In the genomic region with DNA sequence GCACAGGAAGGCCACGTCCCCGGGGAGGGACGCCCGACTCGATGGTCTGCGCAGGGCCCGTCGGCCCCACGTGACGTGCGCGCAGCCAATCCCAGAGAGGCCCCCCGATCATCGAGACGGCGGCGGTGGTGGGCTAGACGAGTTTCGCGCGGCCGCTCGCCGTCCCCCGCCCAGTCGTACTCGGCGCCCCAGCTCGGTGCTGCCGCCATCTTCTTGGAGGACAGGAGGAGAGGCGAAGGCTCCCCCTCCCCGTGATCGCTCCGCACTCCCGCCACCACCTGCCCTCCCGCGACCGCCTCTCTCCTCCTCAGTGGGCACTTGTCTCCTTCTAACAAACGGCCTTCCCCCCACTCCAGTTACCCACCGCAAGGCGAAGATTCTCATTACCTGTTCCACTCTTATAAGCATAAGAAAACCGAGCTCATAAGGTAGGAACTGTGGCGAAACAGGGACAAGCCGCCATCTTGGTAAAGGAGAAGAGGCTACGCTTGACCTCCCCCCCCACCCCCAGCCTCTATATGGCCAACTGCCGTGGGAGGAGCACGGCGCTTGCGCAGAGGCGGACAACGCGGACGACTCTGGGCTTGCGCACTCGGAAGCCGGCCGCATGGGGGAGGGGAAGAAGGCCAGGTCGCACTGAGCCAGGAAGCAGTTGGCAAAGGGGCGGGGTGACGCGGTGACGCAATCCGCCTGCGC, we compare ENCODE assay signal across 1 cellular context.
A peak's percentile ranks its signal among the peaks of the same experiment; 100 is the strongest.
TF ChIP-seq lines count a peak whose summit lies in the region.

A gene with protein sequence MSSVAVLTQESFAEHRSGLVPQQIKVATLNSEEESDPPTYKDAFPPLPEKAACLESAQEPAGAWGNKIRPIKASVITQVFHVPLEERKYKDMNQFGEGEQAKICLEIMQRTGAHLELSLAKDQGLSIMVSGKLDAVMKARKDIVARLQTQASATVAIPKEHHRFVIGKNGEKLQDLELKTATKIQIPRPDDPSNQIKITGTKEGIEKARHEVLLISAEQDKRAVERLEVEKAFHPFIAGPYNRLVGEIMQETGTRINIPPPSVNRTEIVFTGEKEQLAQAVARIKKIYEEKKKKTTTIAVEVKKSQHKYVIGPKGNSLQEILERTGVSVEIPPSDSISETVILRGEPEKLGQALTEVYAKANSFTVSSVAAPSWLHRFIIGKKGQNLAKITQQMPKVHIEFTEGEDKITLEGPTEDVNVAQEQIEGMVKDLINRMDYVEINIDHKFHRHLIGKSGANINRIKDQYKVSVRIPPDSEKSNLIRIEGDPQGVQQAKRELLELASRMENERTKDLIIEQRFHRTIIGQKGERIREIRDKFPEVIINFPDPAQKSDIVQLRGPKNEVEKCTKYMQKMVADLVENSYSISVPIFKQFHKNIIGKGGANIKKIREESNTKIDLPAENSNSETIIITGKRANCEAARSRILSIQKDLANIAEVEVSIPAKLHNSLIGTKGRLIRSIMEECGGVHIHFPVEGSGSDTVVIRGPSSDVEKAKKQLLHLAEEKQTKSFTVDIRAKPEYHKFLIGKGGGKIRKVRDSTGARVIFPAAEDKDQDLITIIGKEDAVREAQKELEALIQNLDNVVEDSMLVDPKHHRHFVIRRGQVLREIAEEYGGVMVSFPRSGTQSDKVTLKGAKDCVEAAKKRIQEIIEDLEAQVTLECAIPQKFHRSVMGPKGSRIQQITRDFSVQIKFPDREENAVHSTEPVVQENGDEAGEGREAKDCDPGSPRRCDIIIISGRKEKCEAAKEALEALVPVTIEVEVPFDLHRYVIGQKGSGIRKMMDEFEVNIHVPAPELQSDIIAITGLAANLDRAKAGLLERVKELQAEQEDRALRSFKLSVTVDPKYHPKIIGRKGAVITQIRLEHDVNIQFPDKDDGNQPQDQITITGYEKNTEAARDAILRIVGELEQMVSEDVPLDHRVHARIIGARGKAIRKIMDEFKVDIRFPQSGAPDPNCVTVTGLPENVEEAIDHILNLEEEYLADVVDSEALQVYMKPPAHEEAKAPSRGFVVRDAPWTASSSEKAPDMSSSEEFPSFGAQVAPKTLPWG (N-terminal part only) (minus strand): TSS at position 490 of the 696 bp plus-strand sequence. CDS start 48,803 bp downstream, outside the sequence.

TF ChIP-seq in GM12878, 131 proteins besides CTCF, POLR2A, EP300 and RAD21 (continued from another document and continues in another):
- TF ChIP-seq SRF (IDR thresholded peaks at IDR 0.05; ENCODE audit: low read depth in 2 of 2, low read length in 2 of 2) (peak; percentile 74 to 93), ZNF622 (IDR thresholded peaks at IDR 0.05) (no peak), EGR1 (IDR thresholded peaks at IDR 0.05; ENCODE audit: borderline replicate concordance in 1 of 2, low read depth in 2 of 2, low read length in 2 of 2) (peak; percentile 59 to 62; a peak in 2 of 3 replicates), ATF7 (IDR thresholded peaks at IDR 0.05; ENCODE audit: low read depth) (peak; percentile 63), PAX5 (IDR thresholded peaks at IDR 0.05; ENCODE audit: borderline replicate concordance, low read depth, low read length) (peak; percentile 98), ASH2L (IDR thresholded peaks at IDR 0.05; ENCODE audit: borderline replicate concordance, low read depth) (no peak), SREBF2 (IDR thresholded peaks at IDR 0.05; ENCODE audit: low read length) (no peak), CBX5 (IDR thresholded peaks at IDR 0.05; ENCODE audit: low read depth) (no peak), YBX1 (IDR thresholded peaks at IDR 0.05) (no peak), ZNF207 (IDR thresholded peaks at IDR 0.05; ENCODE audit: borderline replicate concordance) (peak; percentile 72), TCF7 (IDR thresholded peaks at IDR 0.05; ENCODE audit: borderline replicate concordance) (no peak), NR2F1 (conservative IDR thresholded peaks at IDR 0.05) (peak; percentile 99), MEF2B (IDR thresholded peaks at IDR 0.05; ENCODE audit: partially characterized antibody, poor library complexity, severe bottlenecking) (peak; percentile 74), MTA2 (IDR thresholded peaks at IDR 0.05; ENCODE audit: low read depth) (peak; percentile 11; the same call in 1 of the 2 replicates), CBFB (IDR thresholded peaks at IDR 0.05; ENCODE audit: low read depth) (peak; percentile 64; the same call in 1 of the 2 replicates), ZSCAN29 (IDR thresholded peaks at IDR 0.05) (no peak), IRF4 (IDR thresholded peaks at IDR 0.05; ENCODE audit: low read depth, low read length) (0 out of 2 replicates have a peak, but pooled peaks have one; percentile 39), BHLHE40 (IDR thresholded peaks at IDR 0.05; ENCODE audit: borderline replicate concordance in 1 of 2, low read depth in 2 of 2, low read length in 1 of 2) (peak in 1 of 2 experiments; percentile 81; a peak in 2 of 4 replicates), CHD1 (IDR thresholded peaks at IDR 0.05; ENCODE audit: low read depth, low read length) (peak; percentile 95), MYB (IDR thresholded peaks at IDR 0.05; ENCODE audit: borderline replicate concordance, low read depth, low read length) (peak; percentile 63; the same call in 1 of the 2 replicates), RAD51 (IDR thresholded peaks at IDR 0.05) (peak; percentile 86)
- TF ChIP-seq, protein P1, sequence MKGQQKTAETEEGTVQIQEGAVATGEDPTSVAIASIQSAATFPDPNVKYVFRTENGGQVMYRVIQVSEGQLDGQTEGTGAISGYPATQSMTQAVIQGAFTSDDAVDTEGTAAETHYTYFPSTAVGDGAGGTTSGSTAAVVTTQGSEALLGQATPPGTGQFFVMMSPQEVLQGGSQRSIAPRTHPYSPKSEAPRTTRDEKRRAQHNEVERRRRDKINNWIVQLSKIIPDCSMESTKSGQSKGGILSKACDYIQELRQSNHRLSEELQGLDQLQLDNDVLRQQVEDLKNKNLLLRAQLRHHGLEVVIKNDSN (IDR thresholded peaks at IDR 0.05; ENCODE audit: borderline replicate concordance, extremely low read length, insufficient read depth, low read depth, low read length), result peak; percentile 98
- TF ChIP-seq, protein P2, sequence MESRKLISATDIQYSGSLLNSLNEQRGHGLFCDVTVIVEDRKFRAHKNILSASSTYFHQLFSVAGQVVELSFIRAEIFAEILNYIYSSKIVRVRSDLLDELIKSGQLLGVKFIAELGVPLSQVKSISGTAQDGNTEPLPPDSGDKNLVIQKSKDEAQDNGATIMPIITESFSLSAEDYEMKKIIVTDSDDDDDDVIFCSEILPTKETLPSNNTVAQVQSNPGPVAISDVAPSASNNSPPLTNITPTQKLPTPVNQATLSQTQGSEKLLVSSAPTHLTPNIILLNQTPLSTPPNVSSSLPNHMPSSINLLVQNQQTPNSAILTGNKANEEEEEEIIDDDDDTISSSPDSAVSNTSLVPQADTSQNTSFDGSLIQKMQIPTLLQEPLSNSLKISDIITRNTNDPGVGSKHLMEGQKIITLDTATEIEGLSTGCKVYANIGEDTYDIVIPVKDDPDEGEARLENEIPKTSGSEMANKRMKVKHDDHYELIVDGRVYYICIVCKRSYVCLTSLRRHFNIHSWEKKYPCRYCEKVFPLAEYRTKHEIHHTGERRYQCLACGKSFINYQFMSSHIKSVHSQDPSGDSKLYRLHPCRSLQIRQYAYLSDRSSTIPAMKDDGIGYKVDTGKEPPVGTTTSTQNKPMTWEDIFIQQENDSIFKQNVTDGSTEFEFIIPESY (IDR thresholded peaks at IDR 0.05), result peak; percentile 72
- TF ChIP-seq, protein P3, sequence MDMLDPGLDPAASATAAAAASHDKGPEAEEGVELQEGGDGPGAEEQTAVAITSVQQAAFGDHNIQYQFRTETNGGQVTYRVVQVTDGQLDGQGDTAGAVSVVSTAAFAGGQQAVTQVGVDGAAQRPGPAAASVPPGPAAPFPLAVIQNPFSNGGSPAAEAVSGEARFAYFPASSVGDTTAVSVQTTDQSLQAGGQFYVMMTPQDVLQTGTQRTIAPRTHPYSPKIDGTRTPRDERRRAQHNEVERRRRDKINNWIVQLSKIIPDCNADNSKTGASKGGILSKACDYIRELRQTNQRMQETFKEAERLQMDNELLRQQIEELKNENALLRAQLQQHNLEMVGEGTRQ (IDR thresholded peaks at IDR 0.05; ENCODE audit: borderline replicate concordance, low read depth, low read length), result peak; percentile 92
- TF ChIP-seq, protein P4, sequence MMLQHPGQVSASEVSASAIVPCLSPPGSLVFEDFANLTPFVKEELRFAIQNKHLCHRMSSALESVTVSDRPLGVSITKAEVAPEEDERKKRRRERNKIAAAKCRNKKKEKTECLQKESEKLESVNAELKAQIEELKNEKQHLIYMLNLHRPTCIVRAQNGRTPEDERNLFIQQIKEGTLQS (IDR thresholded peaks at IDR 0.05; ENCODE audit: borderline replicate concordance, extremely low read depth, low read depth, low read length), result peak; percentile 82; the same call in 1 of the 2 replicates
- TF ChIP-seq, protein P5, sequence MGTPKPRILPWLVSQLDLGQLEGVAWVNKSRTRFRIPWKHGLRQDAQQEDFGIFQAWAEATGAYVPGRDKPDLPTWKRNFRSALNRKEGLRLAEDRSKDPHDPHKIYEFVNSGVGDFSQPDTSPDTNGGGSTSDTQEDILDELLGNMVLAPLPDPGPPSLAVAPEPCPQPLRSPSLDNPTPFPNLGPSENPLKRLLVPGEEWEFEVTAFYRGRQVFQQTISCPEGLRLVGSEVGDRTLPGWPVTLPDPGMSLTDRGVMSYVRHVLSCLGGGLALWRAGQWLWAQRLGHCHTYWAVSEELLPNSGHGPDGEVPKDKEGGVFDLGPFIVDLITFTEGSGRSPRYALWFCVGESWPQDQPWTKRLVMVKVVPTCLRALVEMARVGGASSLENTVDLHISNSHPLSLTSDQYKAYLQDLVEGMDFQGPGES (IDR thresholded peaks at IDR 0.05), result no peak
- TF ChIP-seq, protein P6, sequence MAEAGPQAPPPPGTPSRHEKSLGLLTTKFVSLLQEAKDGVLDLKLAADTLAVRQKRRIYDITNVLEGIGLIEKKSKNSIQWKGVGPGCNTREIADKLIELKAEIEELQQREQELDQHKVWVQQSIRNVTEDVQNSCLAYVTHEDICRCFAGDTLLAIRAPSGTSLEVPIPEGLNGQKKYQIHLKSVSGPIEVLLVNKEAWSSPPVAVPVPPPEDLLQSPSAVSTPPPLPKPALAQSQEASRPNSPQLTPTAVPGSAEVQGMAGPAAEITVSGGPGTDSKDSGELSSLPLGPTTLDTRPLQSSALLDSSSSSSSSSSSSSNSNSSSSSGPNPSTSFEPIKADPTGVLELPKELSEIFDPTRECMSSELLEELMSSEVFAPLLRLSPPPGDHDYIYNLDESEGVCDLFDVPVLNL (IDR thresholded peaks at IDR 0.05; ENCODE audit: low read depth, low read length), result peak; percentile 32; the same call in 1 of the 2 replicates
- TF ChIP-seq, protein P7, sequence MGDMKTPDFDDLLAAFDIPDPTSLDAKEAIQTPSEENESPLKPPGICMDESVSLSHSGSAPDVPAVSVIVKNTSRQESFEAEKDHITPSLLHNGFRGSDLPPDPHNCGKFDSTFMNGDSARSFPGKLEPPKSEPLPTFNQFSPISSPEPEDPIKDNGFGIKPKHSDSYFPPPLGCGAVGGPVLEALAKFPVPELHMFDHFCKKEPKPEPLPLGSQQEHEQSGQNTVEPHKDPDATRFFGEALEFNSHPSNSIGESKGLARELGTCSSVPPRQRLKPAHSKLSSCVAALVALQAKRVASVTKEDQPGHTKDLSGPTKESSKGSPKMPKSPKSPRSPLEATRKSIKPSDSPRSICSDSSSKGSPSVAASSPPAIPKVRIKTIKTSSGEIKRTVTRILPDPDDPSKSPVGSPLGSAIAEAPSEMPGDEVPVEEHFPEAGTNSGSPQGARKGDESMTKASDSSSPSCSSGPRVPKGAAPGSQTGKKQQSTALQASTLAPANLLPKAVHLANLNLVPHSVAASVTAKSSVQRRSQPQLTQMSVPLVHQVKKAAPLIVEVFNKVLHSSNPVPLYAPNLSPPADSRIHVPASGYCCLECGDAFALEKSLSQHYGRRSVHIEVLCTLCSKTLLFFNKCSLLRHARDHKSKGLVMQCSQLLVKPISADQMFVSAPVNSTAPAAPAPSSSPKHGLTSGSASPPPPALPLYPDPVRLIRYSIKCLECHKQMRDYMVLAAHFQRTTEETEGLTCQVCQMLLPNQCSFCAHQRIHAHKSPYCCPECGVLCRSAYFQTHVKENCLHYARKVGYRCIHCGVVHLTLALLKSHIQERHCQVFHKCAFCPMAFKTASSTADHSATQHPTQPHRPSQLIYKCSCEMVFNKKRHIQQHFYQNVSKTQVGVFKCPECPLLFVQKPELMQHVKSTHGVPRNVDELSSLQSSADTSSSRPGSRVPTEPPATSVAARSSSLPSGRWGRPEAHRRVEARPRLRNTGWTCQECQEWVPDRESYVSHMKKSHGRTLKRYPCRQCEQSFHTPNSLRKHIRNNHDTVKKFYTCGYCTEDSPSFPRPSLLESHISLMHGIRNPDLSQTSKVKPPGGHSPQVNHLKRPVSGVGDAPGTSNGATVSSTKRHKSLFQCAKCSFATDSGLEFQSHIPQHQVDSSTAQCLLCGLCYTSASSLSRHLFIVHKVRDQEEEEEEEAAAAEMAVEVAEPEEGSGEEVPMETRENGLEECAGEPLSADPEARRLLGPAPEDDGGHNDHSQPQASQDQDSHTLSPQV (IDR thresholded peaks at IDR 0.05), result no peak
- TF ChIP-seq, protein P8, sequence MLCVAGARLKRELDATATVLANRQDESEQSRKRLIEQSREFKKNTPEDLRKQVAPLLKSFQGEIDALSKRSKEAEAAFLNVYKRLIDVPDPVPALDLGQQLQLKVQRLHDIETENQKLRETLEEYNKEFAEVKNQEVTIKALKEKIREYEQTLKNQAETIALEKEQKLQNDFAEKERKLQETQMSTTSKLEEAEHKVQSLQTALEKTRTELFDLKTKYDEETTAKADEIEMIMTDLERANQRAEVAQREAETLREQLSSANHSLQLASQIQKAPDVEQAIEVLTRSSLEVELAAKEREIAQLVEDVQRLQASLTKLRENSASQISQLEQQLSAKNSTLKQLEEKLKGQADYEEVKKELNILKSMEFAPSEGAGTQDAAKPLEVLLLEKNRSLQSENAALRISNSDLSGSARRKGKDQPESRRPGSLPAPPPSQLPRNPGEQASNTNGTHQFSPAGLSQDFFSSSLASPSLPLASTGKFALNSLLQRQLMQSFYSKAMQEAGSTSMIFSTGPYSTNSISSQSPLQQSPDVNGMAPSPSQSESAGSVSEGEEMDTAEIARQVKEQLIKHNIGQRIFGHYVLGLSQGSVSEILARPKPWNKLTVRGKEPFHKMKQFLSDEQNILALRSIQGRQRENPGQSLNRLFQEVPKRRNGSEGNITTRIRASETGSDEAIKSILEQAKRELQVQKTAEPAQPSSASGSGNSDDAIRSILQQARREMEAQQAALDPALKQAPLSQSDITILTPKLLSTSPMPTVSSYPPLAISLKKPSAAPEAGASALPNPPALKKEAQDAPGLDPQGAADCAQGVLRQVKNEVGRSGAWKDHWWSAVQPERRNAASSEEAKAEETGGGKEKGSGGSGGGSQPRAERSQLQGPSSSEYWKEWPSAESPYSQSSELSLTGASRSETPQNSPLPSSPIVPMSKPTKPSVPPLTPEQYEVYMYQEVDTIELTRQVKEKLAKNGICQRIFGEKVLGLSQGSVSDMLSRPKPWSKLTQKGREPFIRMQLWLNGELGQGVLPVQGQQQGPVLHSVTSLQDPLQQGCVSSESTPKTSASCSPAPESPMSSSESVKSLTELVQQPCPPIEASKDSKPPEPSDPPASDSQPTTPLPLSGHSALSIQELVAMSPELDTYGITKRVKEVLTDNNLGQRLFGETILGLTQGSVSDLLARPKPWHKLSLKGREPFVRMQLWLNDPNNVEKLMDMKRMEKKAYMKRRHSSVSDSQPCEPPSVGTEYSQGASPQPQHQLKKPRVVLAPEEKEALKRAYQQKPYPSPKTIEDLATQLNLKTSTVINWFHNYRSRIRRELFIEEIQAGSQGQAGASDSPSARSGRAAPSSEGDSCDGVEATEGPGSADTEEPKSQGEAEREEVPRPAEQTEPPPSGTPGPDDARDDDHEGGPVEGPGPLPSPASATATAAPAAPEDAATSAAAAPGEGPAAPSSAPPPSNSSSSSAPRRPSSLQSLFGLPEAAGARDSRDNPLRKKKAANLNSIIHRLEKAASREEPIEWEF (IDR thresholded peaks at IDR 0.05; ENCODE audit: insufficient replicate concordance, low read depth, low read length), result no peak
